2 cellular contexts compared by ENCODE assay signal in genomic region chr18:5862127-5862526, GRCh38. TPM values are rescaled to one million over a fixed set of nuclear protein-coding genes. Genes with fewer than 3 reads are reported as not detected.
"Had no signal": no experiment of that assay in that cellular context is flagged by ENCODE, and none has a peak within 500 bp of the region (broad histone marks: within the 10 kb centered on the region; RNA-seq: fewer than 3 reads in every experiment).

No MANE protein-coding gene starts in this region.

RNA-seq across cellular contexts. Expression of gene TMEM200C, which starts 33.2 kb away (rescaled TPM):
- total RNA-seq: GM23248, HFFc6 had no signal
- polyA plus RNA-seq: GM23248 had no signal
